ENCODE assay signal across 1 cellular context in genomic region chrX:44999237-44999636, GRCh38.
TF ChIP-seq lines count a peak whose summit lies in the region.

No MANE protein-coding gene starts in this region.

TF ChIP-seq in GM12878, 131 proteins besides CTCF, POLR2A, EP300 and RAD21:
- TF ChIP-seq ZBTB33 (IDR thresholded peaks at IDR 0.05) = peak; percentile 88
